8 cellular contexts compared by ENCODE assay signal in the genomic region with DNA sequence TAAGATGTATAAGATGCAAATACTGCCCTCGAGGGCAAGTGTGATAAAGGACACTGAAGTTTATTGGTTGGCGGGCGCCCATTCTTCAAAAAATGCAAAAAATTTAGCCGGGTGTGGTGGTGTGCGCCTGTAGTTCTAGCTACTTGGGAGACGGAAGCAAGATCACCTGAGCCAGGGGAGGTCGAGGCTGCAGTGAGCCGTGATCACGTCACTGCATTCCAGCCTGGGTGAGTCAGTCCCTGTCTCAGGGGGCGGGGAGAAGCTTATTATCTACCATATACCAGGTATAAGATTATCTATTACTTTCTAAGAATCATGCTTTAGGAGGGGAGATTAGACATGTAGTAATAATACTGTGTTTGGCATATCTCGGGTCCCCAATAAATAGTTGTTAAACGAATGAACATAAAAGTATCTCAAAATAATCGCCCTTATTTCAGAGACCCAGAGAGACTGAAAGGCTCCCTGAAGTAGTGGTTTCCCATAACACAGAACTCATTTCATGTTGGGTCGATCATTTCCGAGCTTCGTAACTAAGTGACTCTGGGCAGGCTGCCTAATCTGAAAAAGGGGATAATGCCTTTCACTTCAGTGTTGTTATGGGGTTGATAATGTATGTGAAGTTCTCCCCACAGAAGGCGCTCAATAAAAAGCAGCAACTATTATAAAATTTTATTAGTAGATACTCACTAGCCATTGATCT. TPM values are rescaled to one million over a fixed set of nuclear protein-coding genes. Genes with fewer than 3 reads are reported as not detected.
DNase-seq lines count a peak whose midpoint lies in the region; ATAC-seq and TF ChIP-seq lines count a peak whose summit lies in the region.

No MANE protein-coding gene starts in this region.

- peaks cover 18% of the 10 kb centered on the region for H3K4me1 Mint-ChIP-seq in glutamatergic neuron (ENCODE audit: low read depth, unreplicated experiment)

- H3K9ac ChIP-seq in skeletal muscle satellite cell (ENCODE audit: low read depth, low read length) = peak overlapping the region; percentile 93

- WGBS in heart right ventricle, 2 donors = 43 to 45% methylated on average over 17 of the region's 17 CpGs

- no peaks in the 10 kb centered on the region for H3K36me3 ChIP-seq in heart right ventricle
- H3K36me3 ChIP-seq in skeletal muscle satellite cell (ENCODE audit: insufficient read depth, low read length) = peaks cover 3% of the 10 kb centered on the region

- DNase-seq in heart right ventricle (no peak), Right ventricle myocardium superior (no peak), activated T-cell treated with anti-CD3 and anti-CD28 coated beads for 48 hours (ENCODE audit: low read depth) (peak; percentile 16), glutamatergic neuron (no peak), GM20000 (ENCODE audit: low spot score) (no peak)

- H3K4me3 Mint-ChIP-seq in glutamatergic neuron (ENCODE audit: unreplicated experiment) = peak overlapping the region; percentile 98

- peaks cover 6% of the 10 kb centered on the region for H3K27me3 Mint-ChIP-seq in glutamatergic neuron (ENCODE audit: unreplicated experiment)

- H3K4me1 ChIP-seq in heart right ventricle = peaks cover 3 to 32% (median 30%) of the 10 kb centered on the region in 9 donors
- peaks cover 29% of the 10 kb centered on the region for H3K4me1 ChIP-seq in skeletal muscle satellite cell (ENCODE audit: control insufficient read depth, insufficient read depth, low read length)

- peak overlapping the region; percentile 87 for H3K4me2 ChIP-seq in skeletal muscle satellite cell (ENCODE audit: low read length)

- ATAC-seq in heart right ventricle (no peak), Right ventricle myocardium superior (ENCODE audit: poor library complexity) (no peak), HG03460 (IDR thresholded peaks at IDR 0.05; ENCODE audit: unreplicated experiment) (no peak), HG02885 (IDR thresholded peaks at IDR 0.05; ENCODE audit: poor library complexity, unreplicated experiment) (no peak)

- peaks cover 8% of the 10 kb centered on the region for H3K9me3 Mint-ChIP-seq in glutamatergic neuron (ENCODE audit: unreplicated experiment)

- no peak for TF ChIP-seq CTCF in heart right ventricle (IDR thresholded peaks at IDR 0.05)
- no peak for TF ChIP-seq CTCF in glutamatergic neuron (IDR thresholded peaks at IDR 0.05; ENCODE audit: partially characterized antibody, unreplicated experiment)
- no peak for TF ChIP-seq CTCF in GM20000 (IDR thresholded peaks at IDR 0.05; ENCODE audit: extremely low read depth, missing control alignments)

- peak overlapping the region in 9 of 10 donors; percentile 79 to 97 (median 89) for H3K27ac ChIP-seq in heart right ventricle

- no peaks in the 10 kb centered on the region for H3K36me3 Mint-ChIP-seq in glutamatergic neuron (ENCODE audit: unreplicated experiment)

- intact Hi-C loops in heart right ventricle (cut with DNase I) = no loop called here
- intact Hi-C loops in Right ventricle myocardium superior (cut with DNase I) = no loop called here

- peak overlapping the region; percentile 99 for H3K27ac Mint-ChIP-seq in glutamatergic neuron (ENCODE audit: unreplicated experiment)

- H3K4me3 ChIP-seq in heart right ventricle (peak overlapping the region; percentile 68 to 97 (median 79)), skeletal muscle satellite cell (ENCODE audit: low read length) (peak overlapping the region; percentile 88)

- H3K27me3 ChIP-seq in heart right ventricle (no peaks in the 10 kb centered on the region), skeletal muscle satellite cell (ENCODE audit: control insufficient read depth, insufficient read depth, low read length) (no peaks in the 10 kb centered on the region)

- H3K9me3 ChIP-seq in heart right ventricle = no peaks in the 10 kb centered on the region
- no peaks in the 10 kb centered on the region for H3K9me3 ChIP-seq in skeletal muscle satellite cell (replicated peaks; ENCODE audit: low read length)

RNA-seq across cellular contexts. Expression of a gene that starts 1.2 kb away (rescaled TPM):
- total RNA-seq in heart right ventricle = 10 to 100 TPM in 7 of 10 donors, 1 to 10 TPM in 3; 9.1 to 15.8 (median 12.4) TPM
- 1 to 10 TPM; 2.4 to 4.0 TPM for polyA plus RNA-seq in heart right ventricle
- total RNA-seq in Right ventricle myocardium superior = 11.4 TPM
- total RNA-seq in glutamatergic neuron (ENCODE audit: unreplicated experiment) = 61.2 TPM
- 25.3 and 25.9 TPM in 2 replicates for total RNA-seq in skeletal muscle satellite cell (2012; rRNA removed)

RNA-seq across cellular contexts. Expression of a gene that starts 1.9 kb away (rescaled TPM):
- total RNA-seq in heart right ventricle = under 1 TPM in 1 of 10 donors, not detected in 9; 0.72 TPM
- polyA plus RNA-seq in heart right ventricle = under 1 TPM in 1 of 2 donors, not detected in 1; 0.03 TPM
- 0.56 TPM for total RNA-seq in Right ventricle myocardium superior
- 0.54 TPM for total RNA-seq in glutamatergic neuron (ENCODE audit: unreplicated experiment)
- total RNA-seq in skeletal muscle satellite cell (2012; rRNA removed) = under 0.01 TPM in 1 of 2 replicates, not detected in the other

RNA-seq across cellular contexts. Expression of a gene that starts 57.0 kb away (rescaled TPM):
- total RNA-seq in heart right ventricle = under 1 TPM in 3 of 10 donors, not detected in 7; 0.17 to 0.37 (median 0.23) TPM
- polyA plus RNA-seq in heart right ventricle = under 1 TPM in 1 of 2 donors, not detected in 1; 0.06 TPM
- not detected for total RNA-seq in Right ventricle myocardium superior
- total RNA-seq in glutamatergic neuron (ENCODE audit: unreplicated experiment) = 2.3 TPM
- total RNA-seq in skeletal muscle satellite cell (2012; rRNA removed) = 0.22 and 1.0 TPM in 2 replicates
